26 cellular contexts compared by ENCODE assay signal in the genomic region with DNA sequence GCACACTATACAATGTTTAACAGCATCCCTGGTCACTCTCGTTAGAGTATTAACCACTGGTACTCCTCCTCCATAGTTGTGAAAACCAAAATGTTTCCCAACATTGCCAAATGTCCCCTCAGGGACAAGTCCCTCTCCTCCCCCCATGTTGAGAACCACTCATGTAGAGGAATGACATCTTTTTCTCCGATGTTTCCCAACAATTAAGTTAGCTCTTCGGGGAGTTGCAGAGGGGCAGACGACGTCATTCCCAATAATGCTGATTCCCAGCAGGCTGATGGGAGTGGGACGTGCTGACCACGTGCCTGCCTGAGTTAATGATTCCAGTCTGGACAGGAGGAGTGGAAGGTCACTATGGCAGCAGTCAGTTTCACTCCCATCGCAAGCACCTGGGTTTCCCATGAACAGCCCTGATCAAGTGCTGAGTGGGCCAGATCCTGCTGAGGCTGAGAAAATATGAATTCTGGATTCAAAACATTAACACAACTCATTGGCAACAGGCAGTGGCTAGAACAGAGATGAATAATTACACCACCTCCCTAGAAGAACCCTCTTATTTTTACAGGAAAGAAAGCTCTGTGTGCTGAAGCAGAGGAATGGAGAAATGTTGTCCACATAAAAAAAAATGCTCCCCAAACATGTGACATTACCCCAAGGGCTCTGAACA.
DNase-seq lines count a peak whose midpoint lies in the region; ATAC-seq, FAIRE-seq and TF ChIP-seq lines count a peak whose summit lies in the region.
"Had no signal": no experiment of that assay in that cellular context is flagged by ENCODE, and none has a peak within 500 bp of the region (broad histone marks: within the 10 kb centered on the region; RNA-seq: fewer than 3 reads in every experiment).

No MANE protein-coding gene starts in this region.

- peak overlapping the region; percentile 87 for H3K27ac Mint-ChIP-seq in neural progenitor cell
- H3K27ac Mint-ChIP-seq: activated naive CD4-positive, alpha-beta T cell treated with anti-CD3 and anti-CD28 coated beads, Interleukin-2, amount 10 ng/mL, durations not matched to agents 7 days and 5 days had no signal

- no peak for FAIRE-seq in RCC 7860 (lab: Jason Lieb, UNC)
- FAIRE-seq: HepG2 had no signal

- ATAC-seq in gastroesophageal sphincter: peak; percentile 68
- ATAC-seq in left ventricle myocardium superior: no peak
- ATAC-seq: HepG2 had no signal

- H3K4me2 ChIP-seq in neural progenitor cell: no peak overlapping the region

- H3K27me3 Mint-ChIP-seq in neural progenitor cell (ENCODE audit: insufficient read depth, low read depth): peaks cover 2% of the 10 kb centered on the region

- H3K79me2 ChIP-seq in neural progenitor cell (ENCODE audit: low read depth): no peaks in the 10 kb centered on the region

- H3K4me1 Mint-ChIP-seq in neural progenitor cell: peaks cover 41% of the 10 kb centered on the region
- H3K4me1 Mint-ChIP-seq: activated naive CD4-positive, alpha-beta T cell treated with anti-CD3 and anti-CD28 coated beads, Interleukin-2, amount 10 ng/mL, durations not matched to agents 7 days and 5 days had no signal

- H3K4me1 ChIP-seq in gastroesophageal sphincter (no peaks in the 10 kb centered on the region), neural progenitor cell (no peaks in the 10 kb centered on the region)
- H3K4me1 ChIP-seq: spleen had no signal

- no peaks in the 10 kb centered on the region for H4K20me1 ChIP-seq in neural progenitor cell (ENCODE audit: low read depth)

- H2AFZ ChIP-seq in neural progenitor cell (replicated peaks): no peak overlapping the region

- no peak overlapping the region for H3K27ac ChIP-seq in gastroesophageal sphincter
- H3K27ac ChIP-seq in neural progenitor cell: no peak overlapping the region
- H3K27ac ChIP-seq: C4-2B, cardiac muscle cell, spleen had no signal

- DNase-seq in RCC 7860 (ENCODE audit: low spot score): peak; percentile 89
- no peak for DNase-seq in neural progenitor cell (ENCODE audit: low spot score)
- peak; percentile 9 for DNase-seq in superior temporal gyrus (ENCODE audit: extremely low spot score)
- no peak for DNase-seq in activated gamma-delta T cell treated with Interleukin-2 at 50 U/mL for 16 hours
- DNase-seq in iPS-NIHi11 (ENCODE audit: low spot score): no peak
- no peak for DNase-seq in left ventricle myocardium superior
- no peak for DNase-seq in NCI-H2107 (lab: John Stamatoyannopoulos, UW)
- DNase-seq: activated CD4-positive, alpha-beta T cell treated with anti-CD3 and anti-CD28 coated beads, Interleukin-2, amount 50 U/mL, for 48 hours; activated naive CD4-positive, alpha-beta T cell treated with anti-CD3 and anti-CD28 coated beads, Interleukin-2, amount 10 ng/mL, durations not matched to agents 7 days and 5 days; amniotic stem cell; cortex of kidney; DND-41; GOT3; Karpas-422; NCI-H146; NCI-H2171; NCI-H510A; retina; spleen; stimulated activated CD4-positive, alpha-beta T cell treated with anti-CD3 and anti-CD28 coated beads, Interleukin-2, amount 100 ng/mL, for 48 hours; substantia nigra; T-helper 1 cell had no signal

- TF ChIP-seq CTCF in gastroesophageal sphincter (IDR thresholded peaks at IDR 0.05) (no peak), neural progenitor cell (IDR thresholded peaks at IDR 0.05) (no peak)

- H3K4me3 ChIP-seq in gastroesophageal sphincter: no peak overlapping the region
- H3K4me3 ChIP-seq in neural progenitor cell: no peak overlapping the region
- H3K4me3 ChIP-seq: cardiac muscle cell, spleen had no signal

- no peak overlapping the region for H3K9ac ChIP-seq in neural progenitor cell

- no peaks in the 10 kb centered on the region for H3F3A ChIP-seq in neural progenitor cell (ENCODE audit: low read depth)

- H3K36me3 ChIP-seq in gastroesophageal sphincter: no peaks in the 10 kb centered on the region
- H3K36me3 ChIP-seq in neural progenitor cell: no peaks in the 10 kb centered on the region
- H3K36me3 ChIP-seq: cardiac muscle cell, spleen had no signal

- TF ChIP-seq EP300 in gastroesophageal sphincter (IDR thresholded peaks at IDR 0.05): no peak

- no peaks in the 10 kb centered on the region for H3K36me3 Mint-ChIP-seq in neural progenitor cell
- H3K36me3 Mint-ChIP-seq: activated naive CD4-positive, alpha-beta T cell treated with anti-CD3 and anti-CD28 coated beads, Interleukin-2, amount 10 ng/mL, durations not matched to agents 7 days and 5 days had no signal

- no peak overlapping the region for H3K4me3 Mint-ChIP-seq in neural progenitor cell
- H3K4me3 Mint-ChIP-seq: activated naive CD4-positive, alpha-beta T cell treated with anti-CD3 and anti-CD28 coated beads, Interleukin-2, amount 10 ng/mL, durations not matched to agents 7 days and 5 days had no signal

- WGBS in gastroesophageal sphincter (ENCODE audit: low coverage in 1 of 2), 2 donors: 54 to 64% methylated on average over 2 to 6 of the region's 8 CpGs

- H3K27me3 ChIP-seq in gastroesophageal sphincter (no peaks in the 10 kb centered on the region), neural progenitor cell (no peaks in the 10 kb centered on the region)
- H3K27me3 ChIP-seq: cardiac muscle cell had no signal

- no peak for TF ChIP-seq POLR2A in gastroesophageal sphincter (IDR thresholded peaks at IDR 0.05)

- peaks cover 2% of the 10 kb centered on the region for H3K9me3 Mint-ChIP-seq in neural progenitor cell
- H3K9me3 Mint-ChIP-seq: activated naive CD4-positive, alpha-beta T cell treated with anti-CD3 and anti-CD28 coated beads, Interleukin-2, amount 10 ng/mL, durations not matched to agents 7 days and 5 days had no signal

- intact Hi-C loops in left ventricle myocardium superior (cut with micrococcal nuclease): no loop called here

- H3K9me3 ChIP-seq in gastroesophageal sphincter (no peaks in the 10 kb centered on the region), neural progenitor cell (ENCODE audit: low read depth) (no peaks in the 10 kb centered on the region)
- H3K9me3 ChIP-seq: spleen had no signal

Comparison
In these comparisons a context has a peak if more than half of its experiments do, and no peak if none do; other contexts are left out.
1. DNase-seq: peak in RCC 7860 (single experiment) and superior temporal gyrus (single experiment); none in neural progenitor cell (single experiment), activated gamma-delta T cell treated with Interleukin-2 at 50 U/mL for 16 hours (single experiment), iPS-NIHi11 (single experiment), left ventricle myocardium superior (single experiment) and NCI-H2107 (single experiment).